Comparison of ENCODE assay signal across 29 cellular contexts in the genomic region with DNA sequence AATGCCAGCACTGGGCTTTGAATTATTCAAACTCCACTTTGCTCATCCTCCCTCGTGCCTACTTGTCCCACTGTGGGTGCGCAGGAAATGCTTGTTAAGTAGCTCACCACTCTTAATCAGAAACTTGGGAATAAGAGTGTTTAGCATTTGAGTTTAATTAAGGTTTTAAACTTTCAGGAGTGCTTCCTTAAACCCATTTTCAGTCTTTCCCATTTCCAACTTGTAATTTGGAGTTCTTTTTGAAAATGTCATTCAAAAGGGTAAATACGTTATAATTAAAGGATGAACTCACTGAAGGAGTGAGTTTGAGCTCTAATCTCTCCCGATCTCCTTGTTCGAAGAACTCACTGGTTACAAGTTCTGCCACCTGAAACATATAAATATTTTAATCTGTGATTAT.
"Had no signal": no experiment of that assay in that cellular context is flagged by ENCODE, and none has a peak within 500 bp of the region (broad histone marks: within the 10 kb centered on the region; RNA-seq: fewer than 3 reads in every experiment).

No MANE protein-coding gene starts in this region.

- H3K36me3 Mint-ChIP-seq: natural killer cell; stimulated activated effector memory CD8-positive, alpha-beta T cell treated with anti-CD3 and anti-CD28 coated beads, Interleukin-12 subunit alpha, Interleukin-12 subunit beta, amount 100 ng/mL, for 72 hours; stimulated activated naive B cell treated with anti-CD40 and anti-IgM and Interleukin-4, amounts not matched to agents 10 μg/mL and 1 μg/mL and 100 μg/mL, for 72 hours had no signal

- FAIRE-seq: small intestine, urothelium cell line had no signal

- H3K9me3 Mint-ChIP-seq: natural killer cell; nephron progenitor cell; neural crest cell; stimulated activated effector memory CD8-positive, alpha-beta T cell treated with anti-CD3 and anti-CD28 coated beads, Interleukin-12 subunit alpha, Interleukin-12 subunit beta, amount 100 ng/mL, for 72 hours; stimulated activated naive B cell treated with anti-CD40 and anti-IgM and Interleukin-4, amounts not matched to agents 10 μg/mL and 1 μg/mL and 100 μg/mL, for 72 hours; stimulated activated naive CD8-positive, alpha-beta T cell treated with anti-CD3 and anti-CD28 coated beads, Interleukin-15, Interleukin-2, amounts not matched to agents 100 ng/mL and 50 ng/mL, for 24 hours had no signal

- H3K27me3 Mint-ChIP-seq: progenitor cell of endocrine pancreas had no signal

- H3K27me3 ChIP-seq: ovary, right lobe of liver, sigmoid colon, stomach, thyroid gland, tibial nerve, upper lobe of left lung, vagina had no signal

- H3K36me3 ChIP-seq: ovary, right lobe of liver, sigmoid colon, stomach, thoracic aorta, thyroid gland, tibial nerve, upper lobe of left lung, vagina had no signal

- ATAC-seq: natural killer cell; right cardiac atrium; stimulated activated effector memory CD8-positive, alpha-beta T cell treated with anti-CD3 and anti-CD28 coated beads, Interleukin-12 subunit alpha, Interleukin-12 subunit beta, amount 100 ng/mL, for 72 hours; stimulated activated naive B cell treated with anti-CD40 and anti-IgM and Interleukin-4, amounts not matched to agents 10 μg/mL and 1 μg/mL and 100 μg/mL, for 72 hours had no signal

- H3K27ac ChIP-seq: ovary, parathyroid adenoma, psoas muscle, right lobe of liver, sigmoid colon, stomach, thoracic aorta, thyroid gland, tibial nerve, upper lobe of left lung, vagina had no signal

- H3K4me1 Mint-ChIP-seq: natural killer cell; stimulated activated effector memory CD8-positive, alpha-beta T cell treated with anti-CD3 and anti-CD28 coated beads, Interleukin-12 subunit alpha, Interleukin-12 subunit beta, amount 100 ng/mL, for 72 hours had no signal

- H3K9me3 ChIP-seq: ovary, psoas muscle, right lobe of liver, sigmoid colon, stomach, thoracic aorta, thyroid gland, tibial nerve, upper lobe of left lung, vagina had no signal

- H3K4me1 ChIP-seq: sigmoid colon, stomach, thyroid gland, tibial nerve, upper lobe of left lung, vagina had no signal

- H3K4me3 Mint-ChIP-seq: natural killer cell; nephron progenitor cell; neural crest cell; stimulated activated effector memory CD8-positive, alpha-beta T cell treated with anti-CD3 and anti-CD28 coated beads, Interleukin-12 subunit alpha, Interleukin-12 subunit beta, amount 100 ng/mL, for 72 hours; stimulated activated naive B cell treated with anti-CD40 and anti-IgM and Interleukin-4, amounts not matched to agents 10 μg/mL and 1 μg/mL and 100 μg/mL, for 72 hours; stimulated activated naive CD8-positive, alpha-beta T cell treated with anti-CD3 and anti-CD28 coated beads, Interleukin-15, Interleukin-2, amounts not matched to agents 100 ng/mL and 50 ng/mL, for 24 hours had no signal

- H3K4me3 ChIP-seq: ovary, psoas muscle, right lobe of liver, sigmoid colon, stomach, thoracic aorta, thyroid gland, tibial nerve, upper lobe of left lung, vagina had no signal

- DNase-seq: natural killer cell; nephron progenitor cell; occipital lobe; ovary; posterior cingulate gyrus; psoas muscle; right cardiac atrium; right lobe of liver; sigmoid colon; small intestine; stimulated activated CD4-positive, alpha-beta T cell treated with anti-CD3 and anti-CD28 coated beads, Interleukin-15, amount 100 ng/mL, for 24 hours; stimulated activated CD4-positive, alpha-beta T cell treated with anti-CD3 and anti-CD28 coated beads, Interleukin-2, amount 100 ng/mL, for 24 hours; stimulated activated CD4-positive, alpha-beta T cell treated with anti-CD3 and anti-CD28 coated beads, Interleukin-2, amount 100 ng/mL, for 48 hours; stimulated activated CD4-positive, alpha-beta T cell treated with anti-CD3 and anti-CD28 coated beads, Interleukin-4, amount 100 ng/mL, for 24 hours; stimulated activated naive B cell treated with anti-CD40 and anti-IgM and Interleukin-4, amounts not matched to agents 10 μg/mL and 1 μg/mL and 100 μg/mL, for 72 hours; stimulated activated naive CD4-positive, alpha-beta T cell treated with Interleukin-2 at 50 U/mL for 16 hours; stomach; thyroid gland; trophoblast cell; upper lobe of left lung had no signal

- H3K27ac Mint-ChIP-seq: natural killer cell; nephron progenitor cell; progenitor cell of endocrine pancreas; stimulated activated effector memory CD8-positive, alpha-beta T cell treated with anti-CD3 and anti-CD28 coated beads, Interleukin-12 subunit alpha, Interleukin-12 subunit beta, amount 100 ng/mL, for 72 hours; stimulated activated naive B cell treated with anti-CD40 and anti-IgM and Interleukin-4, amounts not matched to agents 10 μg/mL and 1 μg/mL and 100 μg/mL, for 72 hours; stimulated activated naive CD8-positive, alpha-beta T cell treated with anti-CD3 and anti-CD28 coated beads, Interleukin-15, Interleukin-2, amounts not matched to agents 100 ng/mL and 50 ng/mL, for 24 hours had no signal
